ENCODE assay signal across 6 cellular contexts in genomic region chr7:86152926-86153325, GRCh38.
"Had no signal": no experiment of that assay in that cellular context is flagged by ENCODE, and none has a peak within 500 bp of the region (broad histone marks: within the 10 kb centered on the region; RNA-seq: fewer than 3 reads in every experiment).

No MANE protein-coding gene starts in this region.

- H3K4me3 Mint-ChIP-seq: IgD-negative memory B cell had no signal

- H3K27ac Mint-ChIP-seq: IgD-negative memory B cell had no signal

- DNase-seq: IMR-90, KBM-7, KG1 had no signal

- ATAC-seq: HepG2, K562 had no signal

- H3K27me3 Mint-ChIP-seq: IgD-negative memory B cell had no signal

- H3K36me3 Mint-ChIP-seq: IgD-negative memory B cell had no signal

- H3K4me3 ChIP-seq: K562 had no signal

- H3K4me1 Mint-ChIP-seq: IgD-negative memory B cell had no signal
